ENCODE assay signal across 23 cellular contexts in genomic region chr16:5442054-5442453, GRCh38.
DNase-seq lines count a peak whose midpoint lies in the region; ATAC-seq and TF ChIP-seq lines count a peak whose summit lies in the region.
"Had no signal": no experiment of that assay in that cellular context is flagged by ENCODE, and none has a peak within 500 bp of the region (broad histone marks: within the 10 kb centered on the region; RNA-seq: fewer than 3 reads in every experiment).

No MANE protein-coding gene starts in this region.

- no peaks in the 10 kb centered on the region for H3K36me3 ChIP-seq in gastrocnemius medialis
- H3K36me3 ChIP-seq: BE2C; BLaER1 treated with 17β-estradiol and CSF1 and Interleukin-3, amounts not matched to agents 10 nM and 100 nM had no signal

- H3K27me3 ChIP-seq in gastrocnemius medialis = no peaks in the 10 kb centered on the region
- H3K27me3 ChIP-seq: BE2C; BLaER1 treated with 17β-estradiol and CSF1 and Interleukin-3, amounts not matched to agents 10 nM and 100 nM had no signal

- no peaks in the 10 kb centered on the region for H3K4me1 ChIP-seq in gastrocnemius medialis
- H3K4me1 ChIP-seq: A549, BE2C had no signal

- no peak for TF ChIP-seq CTCF in nephron progenitor cell (IDR thresholded peaks at IDR 0.05)
- no peak for TF ChIP-seq CTCF in mesothelial cell of epicardium (IDR thresholded peaks at IDR 0.05; ENCODE audit: unreplicated experiment)
- no peak for TF ChIP-seq CTCF in gastrocnemius medialis (IDR thresholded peaks at IDR 0.05 in 4 of 5, conservative IDR thresholded peaks at IDR 0.05 in 1 of 5)

- no peak overlapping the region for H3K27ac ChIP-seq in gastrocnemius medialis
- H3K27ac ChIP-seq: A549; BLaER1 treated with 17β-estradiol and CSF1 and Interleukin-3, amounts not matched to agents 10 nM and 100 nM; GM23248 had no signal

- intact Hi-C loops in gastrocnemius medialis (cut with DNase I; ENCODE audit: low total_unique reads) = no loop called here

- no peak for ATAC-seq in gastrocnemius medialis
- ATAC-seq: A549, GM12878, HCT116 had no signal

- H3K36me3 Mint-ChIP-seq in nephron progenitor cell (ENCODE audit: low read depth) (no peaks in the 10 kb centered on the region), mesothelial cell of epicardium (no peaks in the 10 kb centered on the region)
- H3K36me3 Mint-ChIP-seq: CD14-positive monocyte; CD8-positive, alpha-beta memory T cell had no signal

- H3K27ac Mint-ChIP-seq in nephron progenitor cell (peak overlapping the region; percentile 31), mesothelial cell of epicardium (no peak overlapping the region)
- H3K27ac Mint-ChIP-seq: CD14-positive monocyte; CD4-positive, alpha-beta T cell; H9 had no signal

- peaks cover 11% of the 10 kb centered on the region for H3K4me1 Mint-ChIP-seq in nephron progenitor cell
- no peaks in the 10 kb centered on the region for H3K4me1 Mint-ChIP-seq in mesothelial cell of epicardium
- H3K4me1 Mint-ChIP-seq: CD14-positive monocyte; CD8-positive, alpha-beta memory T cell had no signal

- TF ChIP-seq POLR2A in gastrocnemius medialis (IDR thresholded peaks at IDR 0.05) = no peak

- H3K4me3 ChIP-seq in gastrocnemius medialis = no peak overlapping the region
- H3K4me3 ChIP-seq: A549; BLaER1 treated with 17β-estradiol and CSF1 and Interleukin-3, amounts not matched to agents 10 nM and 100 nM; GM12878; GM23248 had no signal

- no peaks in the 10 kb centered on the region for H3K9me3 ChIP-seq in gastrocnemius medialis
- H3K9me3 ChIP-seq: A549, BE2C had no signal

- no peak overlapping the region for H3K4me3 Mint-ChIP-seq in nephron progenitor cell
- no peak overlapping the region for H3K4me3 Mint-ChIP-seq in mesothelial cell of epicardium
- H3K4me3 Mint-ChIP-seq: CD14-positive monocyte; CD4-positive, alpha-beta T cell; CD8-positive, alpha-beta memory T cell; H9 had no signal

- DNase-seq in NCI-H226 = peak; percentile 59
- DNase-seq in kidney glomerular epithelial cell (lab: John Stamatoyannopoulos, UW) = peak; percentile 73
- no peak for DNase-seq in nephron progenitor cell
- no peak for DNase-seq in mesothelial cell of epicardium (ENCODE audit: low spot score in 2 of 2, unreplicated experiment in 2 of 2)
- no peak for DNase-seq in gastrocnemius medialis
- DNase-seq in NCI-H1105 (lab: John Stamatoyannopoulos, UW) = no peak
- DNase-seq: 8988T; ACHN; AML-193; BE2C; CD4-positive, alpha-beta T cell; CD8-positive, alpha-beta memory T cell; DMS 273 treated with DMSO at 0.1 percent for 48 hours; DMS79; EL; GDM1; GM23248; H9 had no signal

- H3K9me3 Mint-ChIP-seq in nephron progenitor cell = peaks cover 6% of the 10 kb centered on the region
- H3K9me3 Mint-ChIP-seq in mesothelial cell of epicardium = no peaks in the 10 kb centered on the region

- H3K27me3 Mint-ChIP-seq in nephron progenitor cell (ENCODE audit: low read depth, poor library complexity) = peaks cover 24% of the 10 kb centered on the region
- peaks cover 32% of the 10 kb centered on the region for H3K27me3 Mint-ChIP-seq in mesothelial cell of epicardium (ENCODE audit: low read depth)

- in situ Hi-C loops in gastrocnemius medialis (cut with MboI; ENCODE audit: low sequenced_read_pairs in 4 of 4) = no loop called here

Comparison
In these comparisons a context has a peak if more than half of its experiments do, and no peak if none do; other contexts are left out.
1. DNase-seq: peak in NCI-H226 (single experiment) and kidney glomerular epithelial cell (single experiment); none in nephron progenitor cell (single experiment), mesothelial cell of epicardium (0 of 2), gastrocnemius medialis (0 of 2) and NCI-H1105 (single experiment).